ENCODE assay signal across 18 cellular contexts in genomic region chr1:179178965-179179364, GRCh38. TPM values are rescaled to one million over a fixed set of nuclear protein-coding genes. Genes with fewer than 3 reads are reported as not detected.
DNase-seq lines count a peak whose midpoint lies in the region; ATAC-seq, FAIRE-seq and TF ChIP-seq lines count a peak whose summit lies in the region.
"Had no signal": no experiment of that assay in that cellular context is flagged by ENCODE, and none has a peak within 500 bp of the region (broad histone marks: within the 10 kb centered on the region; RNA-seq: fewer than 3 reads in every experiment).

No MANE protein-coding gene starts in this region.

- 32% methylated on average over 1 of the region's 1 CpG for WGBS in A549 (ENCODE audit: missing lambda C conversion rate)

- no peak for FAIRE-seq in A549 (lab: Jason Lieb, UNC)

- POLR2A ChIA-PET in A549 (lab: Yijun Ruan, JAX): no interaction called here
- POLR2A ChIA-PET in HEK293 (lab: Yijun Ruan, JAX): no interaction called here

- TF ChIP-seq RAD21 in A549 (conservative IDR thresholded peaks at IDR 0.05 in 1 of 2, IDR thresholded peaks at IDR 0.05 in 1 of 2): no peak

- H3K4me3 ChIP-seq in A549 (no peak overlapping the region), HEK293 (ENCODE audit: low read depth, low read length) (no peak overlapping the region), fibroblast of pulmonary artery (replicated peaks; ENCODE audit: low read depth, low read length) (no peak overlapping the region), colonic mucosa (no peak overlapping the region)
- H3K4me3 ChIP-seq: esophagus muscularis mucosa, lower lobe of right lung, skin epidermis had no signal

- TF ChIP-seq POLR2A in A549 (IDR thresholded peaks at IDR 0.05; ENCODE audit: low read length): no peak

- H3K9ac ChIP-seq in colonic mucosa (ENCODE audit: low read depth in 2 of 2, low read length in 2 of 2): no peak overlapping the region

- no peaks in the 10 kb centered on the region for H3K36me3 ChIP-seq in HEK293 (ENCODE audit: control insufficient read depth in 2 of 2, insufficient read depth in 1 of 2, low read length in 2 of 2)
- no peaks in the 10 kb centered on the region for H3K36me3 ChIP-seq in colonic mucosa
- H3K36me3 ChIP-seq: esophagus muscularis mucosa, lower lobe of right lung had no signal

- TF ChIP-seq CTCF in A549 (IDR thresholded peaks at IDR 0.05) (no peak), HEK293 (tag by site-specific recombination; IDR thresholded peaks at IDR 0.05) (no peak), fibroblast of pulmonary artery (IDR thresholded peaks at IDR 0.05; ENCODE audit: low read length, missing control alignments) (no peak), colonic mucosa (IDR thresholded peaks at IDR 0.05) (no peak)

- ATAC-seq in A549: no peak
- ATAC-seq: HCT116, lower lobe of right lung, Panc1 had no signal

- no peaks in the 10 kb centered on the region for H3K27me3 ChIP-seq in colonic mucosa
- H3K27me3 ChIP-seq: esophagus muscularis mucosa had no signal

- DNase-seq in A549 (ENCODE audit: low read depth in 1 of 2, low spot score in 1 of 2): no peak
- DNase-seq in amniotic epithelial cell (ENCODE audit: low read depth): peak; percentile 54
- peak; percentile 77 for DNase-seq in fibroblast of pulmonary artery (ENCODE audit: low read depth)
- DNase-seq in colonic mucosa: no peak
- DNase-seq in SHP77 (lab: John Stamatoyannopoulos, UW): no peak
- no peak for DNase-seq in NCI-H2107 treated with DMSO at 0.1 percent for 48 hours (lab: John Stamatoyannopoulos, UW; ENCODE audit: unreplicated experiment)
- DNase-seq in GOT3 (lab: John Stamatoyannopoulos, UW): no peak
- DNase-seq: activated CD4-positive, alpha-beta T cell treated with anti-CD3 and anti-CD28 coated beads for 1 hour; Calu3; cerebellar nuclear complex; lower lobe of right lung; NCI-H510A treated with DMSO at 0.1 percent for 48 hours; stimulated activated naive CD4-positive, alpha-beta T cell had no signal

- no peak for TF ChIP-seq EP300 in A549 (IDR thresholded peaks at IDR 0.05)

- CTCF ChIA-PET in A549 (lab: Yijun Ruan, JAX): interaction anchor here (1.1 to 5.2 kb wide), 3 partner anchors 15 to 59 kb away, joined by 3 to 22 read pairs (median 4); no protein-coding TSS in a partner anchor
- CTCF ChIA-PET in HEK293 (lab: Yijun Ruan, JAX): interaction anchor here (0.7 kb wide), 3 partner anchors 161 to 609 kb away, joined by 3 to 4 read pairs (median 4); no protein-coding TSS in a partner anchor

- intact Hi-C loops in colonic mucosa (cut with DNase I): no loop called here

- H3K4me2 ChIP-seq in A549: peak overlapping the region; percentile 29; the same call in 2 of the 3 replicates

- H3K4me1 ChIP-seq in A549: peaks cover 35% of the 10 kb centered on the region
- H3K4me1 ChIP-seq in HEK293 (ENCODE audit: control insufficient read depth, insufficient read depth, low read length): no peaks in the 10 kb centered on the region; the same call in 1 of the 2 replicates
- no peaks in the 10 kb centered on the region for H3K4me1 ChIP-seq in colonic mucosa

- no peaks in the 10 kb centered on the region for H3K9me3 ChIP-seq in A549
- no peaks in the 10 kb centered on the region for H3K9me3 ChIP-seq in HEK293 (ENCODE audit: control insufficient read depth, insufficient read depth, low read depth, low read length)
- no peaks in the 10 kb centered on the region for H3K9me3 ChIP-seq in colonic mucosa
- H3K9me3 ChIP-seq: esophagus muscularis mucosa, lower lobe of right lung had no signal

- H3K27ac ChIP-seq in A549: peak overlapping the region in 1 of 2 experiments; percentile 58; a peak in 1 of 6 replicates
- no peak overlapping the region for H3K27ac ChIP-seq in HEK293 (ENCODE audit: extremely low read depth, low read depth, low read length)
- no peak overlapping the region for H3K27ac ChIP-seq in colonic mucosa
- H3K27ac ChIP-seq: lower lobe of right lung, skin epidermis had no signal

TF ChIP-seq in A549, 52 proteins besides CTCF, POLR2A, EP300 and RAD21:
- TF ChIP-seq ZNF302 (CRISPR knock-in tag; IDR thresholded peaks at IDR 0.05) (no peak), KDM5A (IDR thresholded peaks at IDR 0.05) (no peak), RFX5 (IDR thresholded peaks at IDR 0.05) (no peak), GATA3 (IDR thresholded peaks at IDR 0.05; ENCODE audit: borderline replicate concordance) (no peak), KDM1A (IDR thresholded peaks at IDR 0.05; ENCODE audit: low read depth) (no peak), FOSB (CRISPR knock-in tag; IDR thresholded peaks at IDR 0.05) (no peak), HMGXB4 (CRISPR knock-in tag; IDR thresholded peaks at IDR 0.05; ENCODE audit: borderline replicate concordance) (no peak), ESRRA (IDR thresholded peaks at IDR 0.05; ENCODE audit: borderline replicate concordance, low read length) (no peak), RNF2 (IDR thresholded peaks at IDR 0.05; ENCODE audit: borderline replicate concordance, low read depth) (no peak)

TF ChIP-seq in HEK293, 187 proteins besides CTCF, POLR2A, EP300 and RAD21 (continues in another document):
- no peak for TF ChIP-seq ZNF707 (tag by site-specific recombination; IDR thresholded peaks at IDR 0.05)
- no peak for TF ChIP-seq ZBTB21 (tag by site-specific recombination; IDR thresholded peaks at IDR 0.05)
- TF ChIP-seq, protein P1, sequence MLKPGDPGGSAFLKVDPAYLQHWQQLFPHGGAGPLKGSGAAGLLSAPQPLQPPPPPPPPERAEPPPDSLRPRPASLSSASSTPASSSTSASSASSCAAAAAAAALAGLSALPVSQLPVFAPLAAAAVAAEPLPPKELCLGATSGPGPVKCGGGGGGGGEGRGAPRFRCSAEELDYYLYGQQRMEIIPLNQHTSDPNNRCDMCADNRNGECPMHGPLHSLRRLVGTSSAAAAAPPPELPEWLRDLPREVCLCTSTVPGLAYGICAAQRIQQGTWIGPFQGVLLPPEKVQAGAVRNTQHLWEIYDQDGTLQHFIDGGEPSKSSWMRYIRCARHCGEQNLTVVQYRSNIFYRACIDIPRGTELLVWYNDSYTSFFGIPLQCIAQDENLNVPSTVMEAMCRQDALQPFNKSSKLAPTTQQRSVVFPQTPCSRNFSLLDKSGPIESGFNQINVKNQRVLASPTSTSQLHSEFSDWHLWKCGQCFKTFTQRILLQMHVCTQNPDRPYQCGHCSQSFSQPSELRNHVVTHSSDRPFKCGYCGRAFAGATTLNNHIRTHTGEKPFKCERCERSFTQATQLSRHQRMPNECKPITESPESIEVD (tag by site-specific recombination; IDR thresholded peaks at IDR 0.05): peak; percentile 65
- no peak for TF ChIP-seq HOXA7 (CRISPR knock-in tag; IDR thresholded peaks at IDR 0.05; ENCODE audit: borderline replicate concordance)
- TF ChIP-seq ZNF548 (tag by site-specific recombination; IDR thresholded peaks at IDR 0.05): no peak
- TF ChIP-seq ZBTB17 (tag by site-specific recombination; IDR thresholded peaks at IDR 0.05): 0 out of 2 replicates have a peak, but pooled peaks have one; percentile 12
- TF ChIP-seq WT1 (tag by site-specific recombination; IDR thresholded peaks at IDR 0.05): 0 out of 2 replicates have a peak, but pooled peaks have one; percentile 25
- TF ChIP-seq ZNF280C (tag by site-specific recombination; IDR thresholded peaks at IDR 0.05): no peak
- TF ChIP-seq, protein P2, sequence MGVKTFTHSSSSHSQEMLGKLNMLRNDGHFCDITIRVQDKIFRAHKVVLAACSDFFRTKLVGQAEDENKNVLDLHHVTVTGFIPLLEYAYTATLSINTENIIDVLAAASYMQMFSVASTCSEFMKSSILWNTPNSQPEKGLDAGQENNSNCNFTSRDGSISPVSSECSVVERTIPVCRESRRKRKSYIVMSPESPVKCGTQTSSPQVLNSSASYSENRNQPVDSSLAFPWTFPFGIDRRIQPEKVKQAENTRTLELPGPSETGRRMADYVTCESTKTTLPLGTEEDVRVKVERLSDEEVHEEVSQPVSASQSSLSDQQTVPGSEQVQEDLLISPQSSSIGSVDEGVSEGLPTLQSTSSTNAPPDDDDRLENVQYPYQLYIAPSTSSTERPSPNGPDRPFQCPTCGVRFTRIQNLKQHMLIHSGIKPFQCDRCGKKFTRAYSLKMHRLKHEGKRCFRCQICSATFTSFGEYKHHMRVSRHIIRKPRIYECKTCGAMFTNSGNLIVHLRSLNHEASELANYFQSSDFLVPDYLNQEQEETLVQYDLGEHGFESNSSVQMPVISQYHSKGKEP (tag by site-specific recombination; IDR thresholded peaks at IDR 0.05): no peak
- no peak for TF ChIP-seq KLF7 (tag by site-specific recombination; IDR thresholded peaks at IDR 0.05; ENCODE audit: borderline replicate concordance)

RNA-seq across cellular contexts. Expression of gene ABL2, which starts 50.5 kb away (rescaled TPM):
- 12.4 and 15.9 TPM in 2 replicates for polyA plus RNA-seq in A549 (2011; rRNA removed)
- polyA plus RNA-seq in A549 (2012; cell fraction: cytosol; rRNA removed): 3.0 and 4.1 TPM in 2 replicates
- 6.8 and 8.9 TPM in 2 replicates for polyA plus RNA-seq in A549 (2012; cell fraction: nucleus; rRNA removed)
- 12.4 to 18.7 TPM (median 12.9 TPM) in 3 replicates for polyA plus RNA-seq in A549 (2017; fragmentation: RNase III; extraction: RNeasy Plus Mini Kit Qiagen cat#74134 plus additional on column Dnase treatment)
- 44.9 and 50.5 TPM in 2 replicates for polyA minus RNA-seq in A549 (2011; rRNA and poly(A)+ RNA removed)
- total RNA-seq in colonic mucosa: 10 to 100 TPM in 1 of 2 donors, 1 to 10 TPM in 1; 9.1 to 12.8 TPM

Comparison
In these comparisons a context has a peak if more than half of its experiments do, and no peak if none do; other contexts are left out.
1. DNase-seq: peak in amniotic epithelial cell (single experiment) and fibroblast of pulmonary artery (single experiment); none in A549 (0 of 2), colonic mucosa (single experiment), SHP77 (0 of 2), NCI-H2107 treated with DMSO at 0.1 percent for 48 hours (single experiment) and GOT3 (single experiment).